ENCODE assay signal across 9 cellular contexts in the genomic region with DNA sequence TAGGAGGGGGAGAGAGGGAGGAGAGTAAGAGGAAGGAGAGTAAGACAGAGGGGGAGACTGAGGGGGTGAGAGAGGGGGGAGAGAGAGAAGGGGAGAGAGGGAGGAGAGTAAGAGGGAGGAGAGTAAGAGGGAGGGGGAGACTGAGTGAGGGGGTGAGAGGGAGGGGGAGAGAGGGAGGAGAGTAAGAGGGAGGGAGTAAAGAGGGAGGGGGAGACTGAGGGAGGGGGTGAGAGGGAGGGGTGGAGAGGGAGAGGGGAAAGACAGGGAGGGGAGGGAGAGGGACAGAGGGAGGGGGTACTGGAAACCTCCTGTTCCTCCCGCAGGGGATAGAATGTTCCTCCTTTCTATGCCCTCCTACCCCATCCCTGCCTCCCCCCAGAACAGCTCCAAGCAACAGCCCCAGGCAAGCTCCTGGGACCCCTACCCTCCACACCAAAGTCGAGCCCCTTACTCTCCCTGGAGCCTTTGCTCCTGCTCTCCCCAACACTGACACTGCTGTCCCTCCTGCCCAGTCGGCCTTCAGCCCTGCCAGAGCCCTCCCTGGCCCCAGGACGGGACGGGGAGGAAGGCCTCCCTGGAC. TPM values are rescaled to one million over a fixed set of nuclear protein-coding genes. Genes with fewer than 3 reads are reported as not detected.
DNase-seq lines count a peak whose midpoint lies in the region; ATAC-seq, FAIRE-seq and TF ChIP-seq lines count a peak whose summit lies in the region.
"Not testable (repeated sequence)": the region's sequence is repeated elsewhere in the genome, so short reads cannot be mapped to it uniquely, and the experiment has no call there.
"Had no signal": no experiment of that assay in that cellular context is flagged by ENCODE, and none has a peak within 500 bp of the region (broad histone marks: within the 10 kb centered on the region; RNA-seq: fewer than 3 reads in every experiment).

No MANE protein-coding gene starts in this region.

- intact Hi-C loops in left cardiac atrium (cut with DNase I) = not testable (repeated sequence)

- CTCF ChIA-PET in A549 (lab: Yijun Ruan, JAX) = not testable (repeated sequence)

- POLR2A ChIA-PET in A549 (lab: Yijun Ruan, JAX) = not testable (repeated sequence)

- H3K27ac ChIP-seq in A549 = peak overlapping the region; percentile 66 to 92; a peak in 5 of 6 replicates
- peak overlapping the region; percentile 65 for H3K27ac ChIP-seq in OCI-LY3 (ENCODE audit: low read length)
- peak overlapping the region; percentile 19 for H3K27ac ChIP-seq in muscle layer of colon (ENCODE audit: low read depth, low read length)
- peak overlapping the region; percentile 80 for H3K27ac ChIP-seq in skeletal muscle tissue (ENCODE audit: low read depth, low read length)

- not testable (repeated sequence) for H3K9me3 ChIP-seq in A549; OCI-LY3 (ENCODE audit: insufficient read depth, low read length); muscle layer of colon (ENCODE audit: low read length); skeletal muscle tissue (ENCODE audit: control insufficient read depth in 3 of 3, low read length in 3 of 3)

- H3K9ac ChIP-seq in OCI-LY3 (ENCODE audit: low read length) = peak overlapping the region; percentile 64
- not testable (repeated sequence) for H3K9ac ChIP-seq in muscle layer of colon (ENCODE audit: low read length)
- peak overlapping the region; percentile 61 to 62 (median 62) for H3K9ac ChIP-seq in skeletal muscle tissue (ENCODE audit: low read depth in 1 of 3, low read length in 3 of 3)

- not testable (repeated sequence) for TF ChIP-seq RAD21 in A549 (conservative IDR thresholded peaks at IDR 0.05 in 1 of 2, IDR thresholded peaks at IDR 0.05 in 1 of 2)

- not testable (repeated sequence) for H3K27me3 ChIP-seq in OCI-LY3 (ENCODE audit: low read depth, low read length); muscle layer of colon (ENCODE audit: control insufficient read depth in 1 of 2, insufficient read depth in 2 of 2, low read length in 2 of 2); skeletal muscle tissue (ENCODE audit: control insufficient read depth in 3 of 3, insufficient read depth in 3 of 3, low read length in 3 of 3)

- H3K36me3 ChIP-seq in OCI-LY3 (replicated peaks; ENCODE audit: low read depth, low read length); muscle layer of colon (ENCODE audit: insufficient read depth, low read length); skeletal muscle tissue (ENCODE audit: control insufficient read depth in 3 of 3, insufficient read depth in 3 of 3, low read length in 3 of 3): not testable (repeated sequence)

- not testable (repeated sequence) for H3K79me2 ChIP-seq in OCI-LY3 (ENCODE audit: low read length)

- H3K4me3 ChIP-seq in A549 = 0 out of 3 replicates have a peak overlapping the region, but pooled peaks have one; percentile 29
- peak overlapping the region; percentile 5 for H3K4me3 ChIP-seq in GM12875 (ENCODE audit: low read depth, low read length)
- H3K4me3 ChIP-seq in OCI-LY3 (ENCODE audit: low read length) = peak overlapping the region; percentile 72
- not testable (repeated sequence) for H3K4me3 ChIP-seq in muscle layer of colon (ENCODE audit: low read depth in 1 of 2, low read length in 2 of 2)
- H3K4me3 ChIP-seq in skeletal muscle tissue (ENCODE audit: low read length in 3 of 3) = peak overlapping the region; percentile 52 to 60 (median 60)

- not testable (repeated sequence) for ATAC-seq in A549
- ATAC-seq in left cardiac atrium = peak in 1 of 2 donors; percentile 7

- 62% methylated on average over 5 of the region's 5 CpGs for WGBS in A549 (ENCODE audit: missing lambda C conversion rate)

- peak in 1 of 2 experiments; percentile 64 for DNase-seq in A549 (ENCODE audit: low read depth in 1 of 2, low spot score in 1 of 2)
- peak; percentile 2 for DNase-seq in activated gamma-delta T cell treated with Interleukin-2 at 50 U/mL for 16 hours
- peak; percentile 52 for DNase-seq in ecto neural progenitor cell (ENCODE audit: low spot score)
- DNase-seq in left cardiac atrium = peak; percentile 10

- H2AFZ ChIP-seq in OCI-LY3 (ENCODE audit: low read depth, low read length) = not testable (repeated sequence)

- TF ChIP-seq POLR2A in A549 (IDR thresholded peaks at IDR 0.05; ENCODE audit: low read length) = not testable (repeated sequence)

- H3K4me2 ChIP-seq in A549 (peak overlapping the region; percentile 90), OCI-LY3 (ENCODE audit: low read length) (peak overlapping the region; percentile 62)

- H4K20me1 ChIP-seq in OCI-LY3 (ENCODE audit: insufficient read depth, low read length) = not testable (repeated sequence)

- TF ChIP-seq EP300 in A549 (IDR thresholded peaks at IDR 0.05) = not testable (repeated sequence)

- not testable (repeated sequence) for FAIRE-seq in A549 (lab: Jason Lieb, UNC)

- TF ChIP-seq CTCF in A549 (IDR thresholded peaks at IDR 0.05); GM12875 (IDR thresholded peaks at IDR 0.05; ENCODE audit: borderline replicate concordance, insufficient read depth, low read depth, low read length); OCI-LY3 (IDR thresholded peaks at IDR 0.05; ENCODE audit: low read depth, low read length): not testable (repeated sequence)

- H3K4me1 ChIP-seq in A549; OCI-LY3 (ENCODE audit: low read length); muscle layer of colon (ENCODE audit: insufficient read depth, low read length); skeletal muscle tissue (ENCODE audit: control insufficient read depth in 3 of 3, insufficient read depth in 3 of 3, low read length in 3 of 3): not testable (repeated sequence)

RNA-seq across cellular contexts. Expression of a gene that starts 4.8 kb away (rescaled TPM):
- polyA plus RNA-seq in A549 (2011; rRNA removed) (0.83 and 0.93 TPM in 2 replicates), A549 (2017; fragmentation: RNase III; extraction: RNeasy Plus Mini Kit Qiagen cat#74134 plus additional on column Dnase treatment) (1.4 to 1.5 TPM (median 1.4 TPM) in 3 replicates)
- polyA plus RNA-seq in A549 (2012; cell fraction: cytosol; rRNA removed) = 0.65 and 1.0 TPM in 2 replicates
- 3.7 and 4.5 TPM in 2 replicates for polyA plus RNA-seq in A549 (2012; cell fraction: nucleus; rRNA removed)
- 0.87 and 1.3 TPM in 2 replicates for polyA minus RNA-seq in A549 (2011; rRNA and poly(A)+ RNA removed)
- total RNA-seq in left cardiac atrium (10 to 100 TPM in 1 of 2 donors, 1 to 10 TPM in 1; 3.2 to 14.3 TPM), skeletal muscle tissue (2.6 TPM)

RNA-seq across cellular contexts. Expression of a gene that starts 30.8 kb away (rescaled TPM):
- polyA plus RNA-seq in A549 (2011; rRNA removed) (1.4 and 1.7 TPM in 2 replicates), A549 (2017; fragmentation: RNase III; extraction: RNeasy Plus Mini Kit Qiagen cat#74134 plus additional on column Dnase treatment) (3.3 to 3.9 TPM (median 3.7 TPM) in 3 replicates)
- 4.9 and 6.1 TPM in 2 replicates for polyA plus RNA-seq in A549 (2012; cell fraction: cytosol; rRNA removed)
- 110 and 148 TPM in 2 replicates for polyA plus RNA-seq in A549 (2012; cell fraction: nucleus; rRNA removed)
- 2.1 and 3.9 TPM in 2 replicates for polyA minus RNA-seq in A549 (2011; rRNA and poly(A)+ RNA removed)
- total RNA-seq in left cardiac atrium (1 to 10 TPM; 2.9 to 3.1 TPM), skeletal muscle tissue (2.6 TPM)

RNA-seq across cellular contexts. Expression of a gene that starts 34.0 kb away (rescaled TPM):
- polyA plus RNA-seq in A549 (2011; rRNA removed) (70.5 and 99.0 TPM in 2 replicates), A549 (2017; fragmentation: RNase III; extraction: RNeasy Plus Mini Kit Qiagen cat#74134 plus additional on column Dnase treatment) (101 to 107 TPM (median 104 TPM) in 3 replicates)
- polyA plus RNA-seq in A549 (2012; cell fraction: cytosol; rRNA removed) = 189 and 192 TPM in 2 replicates
- 60.3 and 62.3 TPM in 2 replicates for polyA plus RNA-seq in A549 (2012; cell fraction: nucleus; rRNA removed)
- 25.1 and 34.7 TPM in 2 replicates for polyA minus RNA-seq in A549 (2011; rRNA and poly(A)+ RNA removed)
- total RNA-seq in left cardiac atrium (10 to 100 TPM; 42.9 to 52.7 TPM), skeletal muscle tissue (19.8 TPM)

RNA-seq across cellular contexts. Expression of a gene that starts 38.3 kb away (rescaled TPM):
- 0.11 TPM in 1 of 2 replicates, not detected in the other for polyA plus RNA-seq in A549 (2011; rRNA removed)
- not detected in 2 replicates for polyA plus RNA-seq in A549 (2012; cell fraction: cytosol; rRNA removed)
- polyA plus RNA-seq in A549 (2012; cell fraction: nucleus; rRNA removed) = not detected in 2 replicates
- polyA plus RNA-seq in A549 (2017; fragmentation: RNase III; extraction: RNeasy Plus Mini Kit Qiagen cat#74134 plus additional on column Dnase treatment) = not detected in 3 replicates
- polyA minus RNA-seq in A549 (2011; rRNA and poly(A)+ RNA removed) = not detected in 2 replicates
- not detected for total RNA-seq in left cardiac atrium
- total RNA-seq in skeletal muscle tissue = not detected
- total RNA-seq: activated T-cell treated with anti-CD3 and anti-CD28 coated beads, Interleukin-2, amount 50 U/mL, for 72 hours had no signal

RNA-seq across cellular contexts. Expression of a gene that starts 47.9 kb away (rescaled TPM):
- polyA plus RNA-seq in A549 (2011; rRNA removed) (10.7 and 14.9 TPM in 2 replicates), A549 (2017; fragmentation: RNase III; extraction: RNeasy Plus Mini Kit Qiagen cat#74134 plus additional on column Dnase treatment) (26.3 to 28.7 TPM (median 28.1 TPM) in 3 replicates)
- polyA plus RNA-seq in A549 (2012; cell fraction: cytosol; rRNA removed) = 28.4 and 34.9 TPM in 2 replicates
- polyA plus RNA-seq in A549 (2012; cell fraction: nucleus; rRNA removed) = 50.8 and 67.2 TPM in 2 replicates
- polyA minus RNA-seq in A549 (2011; rRNA and poly(A)+ RNA removed) = 17.9 TPM in 2 replicates
- total RNA-seq in left cardiac atrium (10 to 100 TPM in 1 of 2 donors, 1 to 10 TPM in 1; 9.8 to 12.2 TPM), skeletal muscle tissue (12.5 TPM)

Comparison
In these comparisons a context has a peak if more than half of its experiments do, and no peak if none do; other contexts are left out.
1. H3K27ac ChIP-seq: peak in every context shown above with its lines; median percentile 80 in skeletal muscle tissue; 79 in A549; 65 in OCI-LY3; 19 in muscle layer of colon.